In genomic region chr9:89919171-89919681, GRCh38 we compare ENCODE assay signal across 8 cellular contexts.
DNase-seq lines count a peak whose midpoint lies in the region; ATAC-seq and TF ChIP-seq lines count a peak whose summit lies in the region.
"Had no signal": no experiment of that assay in that cellular context is flagged by ENCODE, and none has a peak within 500 bp of the region (broad histone marks: within the 10 kb centered on the region; RNA-seq: fewer than 3 reads in every experiment).

No MANE protein-coding gene starts in this region.

- no peak overlapping the region for H3K4me3 ChIP-seq in tibial artery
- H3K4me3 ChIP-seq: suprapubic skin had no signal

- H3K4me1 ChIP-seq in tibial artery: no peaks in the 10 kb centered on the region
- H3K4me1 ChIP-seq: suprapubic skin had no signal

- peaks cover 0 to 3% of the 10 kb centered on the region in 2 donors for H3K27me3 ChIP-seq in tibial artery
- H3K27me3 ChIP-seq: suprapubic skin had no signal

- peak; percentile 11 to 14 for TF ChIP-seq CTCF in tibial artery (IDR thresholded peaks at IDR 0.05)

- H3K36me3 Mint-ChIP-seq in activated T-helper 2 cell treated with anti-CD3 and anti-CD28 coated beads, Interferon-gamma antibody, Interleukin-2, Interleukin-4, amounts not matched to agents 10 μg/mL and 5 μg/mL and 100 μg/mL, durations not matched to agents 14 hours and 24 hours and 36 hours (ENCODE audit: low read depth): no peaks in the 10 kb centered on the region

- peaks cover 1% of the 10 kb centered on the region for H3K27me3 Mint-ChIP-seq in activated T-helper 2 cell treated with anti-CD3 and anti-CD28 coated beads, Interferon-gamma antibody, Interleukin-2, Interleukin-4, amounts not matched to agents 10 μg/mL and 5 μg/mL and 100 μg/mL, durations not matched to agents 14 hours and 24 hours and 36 hours (ENCODE audit: low read depth)

- no peaks in the 10 kb centered on the region for H3K9me3 ChIP-seq in tibial artery
- H3K9me3 ChIP-seq: suprapubic skin had no signal

- H3K27ac Mint-ChIP-seq in activated T-helper 2 cell treated with anti-CD3 and anti-CD28 coated beads, Interferon-gamma antibody, Interleukin-2, Interleukin-4, amounts not matched to agents 10 μg/mL and 5 μg/mL and 100 μg/mL, durations not matched to agents 14 hours and 24 hours and 36 hours: peak overlapping the region; percentile 68

- peak overlapping the region; percentile 46 for H3K4me3 Mint-ChIP-seq in activated T-helper 2 cell treated with anti-CD3 and anti-CD28 coated beads, Interferon-gamma antibody, Interleukin-2, Interleukin-4, amounts not matched to agents 10 μg/mL and 5 μg/mL and 100 μg/mL, durations not matched to agents 14 hours and 24 hours and 36 hours (ENCODE audit: low read depth)

- peak; percentile 43 for DNase-seq in NCI-H1092 (lab: John Stamatoyannopoulos, UW)
- DNase-seq in activated T-helper 2 cell treated with anti-CD3 and anti-CD28 coated beads, Interferon-gamma antibody, Interleukin-2, Interleukin-4, amounts not matched to agents 10 μg/mL and 5 μg/mL and 100 μg/mL, durations not matched to agents 14 hours and 24 hours and 36 hours (ENCODE audit: low spot score): peak; percentile 31
- DNase-seq in left kidney (ENCODE audit: low read depth, low spot score): peak; percentile 41
- DNase-seq in tibial artery: no peak
- DNase-seq in amniotic stem cell (lab: John Stamatoyannopoulos, UW): no peak

- H3K36me3 ChIP-seq in tibial artery: no peaks in the 10 kb centered on the region
- H3K36me3 ChIP-seq: suprapubic skin had no signal

- H3K27ac ChIP-seq in tibial artery: no peak overlapping the region
- H3K27ac ChIP-seq: suprapubic skin had no signal

- ATAC-seq in GM18498 (IDR thresholded peaks at IDR 0.05; ENCODE audit: unreplicated experiment): peak; percentile 54
- ATAC-seq in HG03469 (IDR thresholded peaks at IDR 0.05; ENCODE audit: unreplicated experiment): no peak

- intact Hi-C loops in activated T-helper 2 cell treated with anti-CD3 and anti-CD28 coated beads, Interferon-gamma antibody, Interleukin-2, Interleukin-4, amounts not matched to agents 10 μg/mL and 5 μg/mL and 100 μg/mL, durations not matched to agents 14 hours and 24 hours and 36 hours (cut with micrococcal nuclease): loop anchor here (1.0 to 5.0 kb wide), 2 partner anchors 183 to 316 kb away; no protein-coding TSS in a partner anchor
- intact Hi-C loops in tibial artery (cut with DNase I; ENCODE audit: low total_unique reads): no loop called here

- H3K4me1 Mint-ChIP-seq in activated T-helper 2 cell treated with anti-CD3 and anti-CD28 coated beads, Interferon-gamma antibody, Interleukin-2, Interleukin-4, amounts not matched to agents 10 μg/mL and 5 μg/mL and 100 μg/mL, durations not matched to agents 14 hours and 24 hours and 36 hours (ENCODE audit: low read depth): peaks cover 54% of the 10 kb centered on the region

- no peaks in the 10 kb centered on the region for H3K9me3 Mint-ChIP-seq in activated T-helper 2 cell treated with anti-CD3 and anti-CD28 coated beads, Interferon-gamma antibody, Interleukin-2, Interleukin-4, amounts not matched to agents 10 μg/mL and 5 μg/mL and 100 μg/mL, durations not matched to agents 14 hours and 24 hours and 36 hours

Comparison
In these comparisons a context has a peak if more than half of its experiments do, and no peak if none do; other contexts are left out.
1. DNase-seq: peak in NCI-H1092 (single experiment), activated T-helper 2 cell treated with anti-CD3 and anti-CD28 coated beads, Interferon-gamma antibody, Interleukin-2, Interleukin-4, amounts not matched to agents 10 μg/mL and 5 μg/mL and 100 μg/mL, durations not matched to agents 14 hours and 24 hours and 36 hours (single experiment) and left kidney (single experiment); none in tibial artery (0 of 2) and amniotic stem cell (single experiment).